In genomic region chr3:195441476-195441970, GRCh38 we compare ENCODE assay signal across 8 cellular contexts. TPM values are rescaled to one million over a fixed set of nuclear protein-coding genes. Genes with fewer than 3 reads are reported as not detected.
DNase-seq lines count a peak whose midpoint lies in the region; ATAC-seq and TF ChIP-seq lines count a peak whose summit lies in the region.

No MANE protein-coding gene starts in this region.

- no peak overlapping the region for H3K27ac ChIP-seq in neural progenitor cell

- H3K4me1 Mint-ChIP-seq in neural progenitor cell: peaks cover 25% of the 10 kb centered on the region

- H3F3A ChIP-seq in neural progenitor cell (ENCODE audit: low read depth): peaks cover 10% of the 10 kb centered on the region

- peak overlapping the region; percentile 57 for H3K27ac Mint-ChIP-seq in neural progenitor cell

- no peaks in the 10 kb centered on the region for H3K36me3 ChIP-seq in neural progenitor cell

- peaks cover 1% of the 10 kb centered on the region for H3K36me3 Mint-ChIP-seq in neural progenitor cell

- H4K20me1 ChIP-seq in neural progenitor cell (ENCODE audit: low read depth): peaks cover 35% of the 10 kb centered on the region

- H3K9me3 ChIP-seq in neural progenitor cell (ENCODE audit: low read depth): no peaks in the 10 kb centered on the region

- no peak for ATAC-seq in GM19324 (IDR thresholded peaks at IDR 0.05; ENCODE audit: low FRiP score, unreplicated experiment)

- H3K27me3 ChIP-seq in neural progenitor cell: no peaks in the 10 kb centered on the region

- peaks cover 2% of the 10 kb centered on the region for H3K27me3 Mint-ChIP-seq in neural progenitor cell (ENCODE audit: insufficient read depth, low read depth)

- H3K4me3 Mint-ChIP-seq in neural progenitor cell: peak overlapping the region; percentile 95

- DNase-seq in NOMO-1 (lab: John Stamatoyannopoulos, UW; ENCODE audit: unreplicated experiment in 2 of 2) (peak; percentile 46 to 64), NOMO-1 treated with dmso at 0.1 percent for 144 hours (lab: John Stamatoyannopoulos, UW; ENCODE audit: unreplicated experiment) (no peak), RKO (ENCODE audit: low spot score) (peak; percentile 51), epithelial cell of esophagus (ENCODE audit: low read depth) (no peak), neural progenitor cell (ENCODE audit: low spot score) (peak; percentile 58), NCI-H1436 treated with DMSO at 0.1 percent for 48 hours (lab: John Stamatoyannopoulos, UW) (no peak), SKM-1 (lab: John Stamatoyannopoulos, UW; ENCODE audit: unreplicated experiment) (no peak)

- H3K9ac ChIP-seq in neural progenitor cell: peak overlapping the region; percentile 83

- peaks cover 6% of the 10 kb centered on the region for H3K4me1 ChIP-seq in neural progenitor cell

- H3K4me2 ChIP-seq in neural progenitor cell: peak overlapping the region; percentile 86

- H2AFZ ChIP-seq in neural progenitor cell (replicated peaks): peak overlapping the region; percentile 90

- TF ChIP-seq CTCF in epithelial cell of esophagus (IDR thresholded peaks at IDR 0.05; ENCODE audit: insufficient read depth, low read depth, low read length, missing control alignments) (no peak), neural progenitor cell (IDR thresholded peaks at IDR 0.05) (no peak)

- H3K4me3 ChIP-seq in epithelial cell of esophagus (ENCODE audit: low read length) (peak overlapping the region; percentile 78), neural progenitor cell (peak overlapping the region; percentile 95)

- peaks cover 58% of the 10 kb centered on the region for H3K79me2 ChIP-seq in neural progenitor cell (ENCODE audit: low read depth)

- no peaks in the 10 kb centered on the region for H3K9me3 Mint-ChIP-seq in neural progenitor cell

RNA-seq across cellular contexts. Expression of gene ACAP2, which starts 1.3 kb away (rescaled TPM):
- 54.7 and 68.4 TPM in 2 replicates for total RNA-seq in neural progenitor cell (ENCODE audit: low replicate concordance)

Comparison
In these comparisons a context has a peak if more than half of its experiments do, and no peak if none do; other contexts are left out.
1. DNase-seq: peak in NOMO-1 (2 of 2), RKO (single experiment) and neural progenitor cell (single experiment); none in NOMO-1 treated with dmso at 0.1 percent for 144 hours (single experiment), epithelial cell of esophagus (single experiment), NCI-H1436 treated with DMSO at 0.1 percent for 48 hours (single experiment) and SKM-1 (single experiment).